Comparison of ENCODE assay signal across 8 cellular contexts in genomic region chr10:31031205-31031665, GRCh38. TPM values are rescaled to one million over a fixed set of nuclear protein-coding genes. Genes with fewer than 3 reads are reported as not detected.
A peak's percentile ranks its signal among the peaks of the same experiment; 100 is the strongest.
DNase-seq lines count a peak whose midpoint lies in the region; ATAC-seq, FAIRE-seq and TF ChIP-seq lines count a peak whose summit lies in the region.

No MANE protein-coding gene starts in this region.

- POLR2A ChIA-PET in A549 (lab: Yijun Ruan, JAX) = interaction anchor here (0.6 to 1.4 kb wide), 20 partner anchors 9 to 783 kb away, joined by 3 to 16 read pairs (median 4); partner anchors contain the start of gene ZEB1
- POLR2A ChIA-PET in activated B cell treated with CpG ODN at 0.5 μM for 24 hours (lab: Charles Lee) = interaction anchor here (0.5 to 2.4 kb wide), 16 partner anchors 33 to 1414 kb away, joined by 3 to 32 read pairs (median 4); partner anchors contain the start of genes CCDC7 and ZEB1

- no peaks in the 10 kb centered on the region for H3K9me3 ChIP-seq in A549
- H3K9me3 ChIP-seq in gastrocnemius medialis = no peaks in the 10 kb centered on the region

- H3K4me3 Mint-ChIP-seq in activated B cell treated with CpG ODN at 0.5 μM for 24 hours = peak overlapping the region; percentile 89

- peak overlapping the region; percentile 63 for H3K4me3 ChIP-seq in A549
- H3K4me3 ChIP-seq in gastrocnemius medialis = peak overlapping the region; percentile 72 to 87 (median 75)

- peaks cover 14% of the 10 kb centered on the region for H3K4me1 Mint-ChIP-seq in activated B cell treated with CpG ODN at 0.5 μM for 24 hours

- peak overlapping the region; percentile 92 for H3K27ac Mint-ChIP-seq in activated B cell treated with CpG ODN at 0.5 μM for 24 hours

- no peak for TF ChIP-seq POLR2A in A549 (IDR thresholded peaks at IDR 0.05; ENCODE audit: low read length)
- no peak for TF ChIP-seq POLR2A in gastrocnemius medialis (IDR thresholded peaks at IDR 0.05)

- peak; percentile 90 to 91; a peak in 5 of 6 replicates for ATAC-seq in A549
- peak; percentile 78 for ATAC-seq in GM18868 (IDR thresholded peaks at IDR 0.05; ENCODE audit: unreplicated experiment)
- ATAC-seq in HG03045 (IDR thresholded peaks at IDR 0.05; ENCODE audit: unreplicated experiment) = peak; percentile 86
- ATAC-seq in activated B cell treated with CpG ODN at 0.5 μM for 24 hours (ENCODE audit: low read depth) = peak; percentile 73
- ATAC-seq in Right ventricle myocardium superior (ENCODE audit: poor library complexity) = peak; percentile 83
- ATAC-seq in gastrocnemius medialis = peak; percentile 60 to 68

- no peaks in the 10 kb centered on the region for H3K36me3 ChIP-seq in gastrocnemius medialis

- peak overlapping the region; percentile 81 for H3K4me2 ChIP-seq in A549

- TF ChIP-seq CTCF in A549 (IDR thresholded peaks at IDR 0.05) (no peak), activated B cell treated with CpG ODN at 0.5 μM for 24 hours (IDR thresholded peaks at IDR 0.05) (no peak), gastrocnemius medialis (IDR thresholded peaks at IDR 0.05 in 4 of 5, conservative IDR thresholded peaks at IDR 0.05 in 1 of 5) (no peak)

- in situ Hi-C loops in gastrocnemius medialis (cut with MboI; ENCODE audit: low sequenced_read_pairs in 4 of 4) = loop anchor here in 3 of 4 donors (5.0 to 25.0 kb wide), 3 partner anchors 244 to 281 kb away; partner anchors contain the start of gene ZEB1 (in 1 of the 3)

- H3K36me3 Mint-ChIP-seq in activated B cell treated with CpG ODN at 0.5 μM for 24 hours (ENCODE audit: low read depth) = no peaks in the 10 kb centered on the region

- no peak for TF ChIP-seq RAD21 in A549 (conservative IDR thresholded peaks at IDR 0.05 in 1 of 2, IDR thresholded peaks at IDR 0.05 in 1 of 2)

- intact Hi-C loops in activated B cell treated with CpG ODN at 0.5 μM for 24 hours (cut with micrococcal nuclease) = loop anchor here (1.0 to 10.0 kb wide), 8 partner anchors 103 to 1348 kb away; partner anchors contain the start of genes ARHGAP12, KIF5B and MTPAP
- intact Hi-C loops in Right ventricle myocardium superior (cut with DNase I) = loop anchor here (2.0 to 5.0 kb wide), 2 partner anchors 246 to 291 kb away; no protein-coding TSS in a partner anchor
- intact Hi-C loops in gastrocnemius medialis (cut with DNase I; ENCODE audit: low total_unique reads) = loop anchor here (1.0 to 10.0 kb wide), 8 partner anchors 46 to 894 kb away; partner anchors contain the start of gene ARHGAP12

- 5% methylated on average over 15 of the region's 16 CpGs for WGBS in A549 (ENCODE audit: missing lambda C conversion rate)

- H3K4me1 ChIP-seq in A549 (peaks cover 5% of the 10 kb centered on the region; the same call in 1 of the 3 replicates), gastrocnemius medialis (peaks cover 28 to 61% of the 10 kb centered on the region in 2 donors)

- CTCF ChIA-PET in A549 (lab: Yijun Ruan, JAX) (interaction anchor here (0.7 to 2.8 kb wide), 11 partner anchors 8 to 583 kb away, joined by 3 to 6 read pairs (median 4); no protein-coding TSS in a partner anchor), activated B cell treated with CpG ODN at 0.5 μM for 24 hours (lab: Charles Lee) (interaction anchor here (1.0 to 1.6 kb wide), 10 partner anchors 23 to 777 kb away, joined by 3 to 6 read pairs (median 4); partner anchors contain the start of gene ZEB1)

- no peaks in the 10 kb centered on the region for H3K27me3 Mint-ChIP-seq in activated B cell treated with CpG ODN at 0.5 μM for 24 hours

- FAIRE-seq in A549 (lab: Jason Lieb, UNC) = no peak

- H3K27ac ChIP-seq in A549 (peak overlapping the region; percentile 95 to 97), gastrocnemius medialis (peak overlapping the region; percentile 99 to 100 (median 100))

- no peaks in the 10 kb centered on the region for H3K9me3 Mint-ChIP-seq in activated B cell treated with CpG ODN at 0.5 μM for 24 hours

- DNase-seq in A549 (ENCODE audit: low read depth in 1 of 2, low spot score in 1 of 2) (peak in 1 of 2 experiments; percentile 72), activated B cell treated with CpG ODN at 0.5 μM for 24 hours (no peak), Right ventricle myocardium superior (no peak), gastrocnemius medialis (no peak), NAMALWA (ENCODE audit: low spot score) (no peak), NCI-H2171 treated with DMSO at 0.1 percent for 48 hours (lab: John Stamatoyannopoulos, UW) (no peak)

- no peak for TF ChIP-seq EP300 in A549 (IDR thresholded peaks at IDR 0.05)

- H3K27me3 ChIP-seq in gastrocnemius medialis = no peaks in the 10 kb centered on the region

TF ChIP-seq in A549, 52 proteins besides CTCF, POLR2A, EP300 and RAD21:
- TF ChIP-seq JUN (IDR thresholded peaks at IDR 0.05) (0 out of 5 replicates have a peak, but pooled peaks of 1 of the 2 experiments have one; percentile 4), EHF (CRISPR knock-in tag; IDR thresholded peaks at IDR 0.05) (no peak)

RNA-seq across cellular contexts. Expression of gene ZNF438, which starts 0.4 kb away (rescaled TPM):
- polyA plus RNA-seq in A549 (2011; rRNA removed) (4.5 and 6.0 TPM in 2 replicates), A549 (2017; fragmentation: RNase III; extraction: RNeasy Plus Mini Kit Qiagen cat#74134 plus additional on column Dnase treatment) (2.2 to 2.6 TPM (median 2.5 TPM) in 3 replicates)
- 1.3 and 1.5 TPM in 2 replicates for polyA plus RNA-seq in A549 (2012; cell fraction: cytosol; rRNA removed)
- polyA plus RNA-seq in A549 (2012; cell fraction: nucleus; rRNA removed) = 1.1 and 1.8 TPM in 2 replicates
- 5.9 and 6.4 TPM in 2 replicates for polyA minus RNA-seq in A549 (2011; rRNA and poly(A)+ RNA removed)
- total RNA-seq in activated B cell treated with CpG ODN at 0.5 μM for 24 hours (2.9 and 3.9 TPM in 2 replicates), Right ventricle myocardium superior (13.0 TPM), gastrocnemius medialis (10 to 100 TPM; 14.4 to 37.0 (median 26.5) TPM)
